ENCODE assay signal across 12 cellular contexts in the genomic region with DNA sequence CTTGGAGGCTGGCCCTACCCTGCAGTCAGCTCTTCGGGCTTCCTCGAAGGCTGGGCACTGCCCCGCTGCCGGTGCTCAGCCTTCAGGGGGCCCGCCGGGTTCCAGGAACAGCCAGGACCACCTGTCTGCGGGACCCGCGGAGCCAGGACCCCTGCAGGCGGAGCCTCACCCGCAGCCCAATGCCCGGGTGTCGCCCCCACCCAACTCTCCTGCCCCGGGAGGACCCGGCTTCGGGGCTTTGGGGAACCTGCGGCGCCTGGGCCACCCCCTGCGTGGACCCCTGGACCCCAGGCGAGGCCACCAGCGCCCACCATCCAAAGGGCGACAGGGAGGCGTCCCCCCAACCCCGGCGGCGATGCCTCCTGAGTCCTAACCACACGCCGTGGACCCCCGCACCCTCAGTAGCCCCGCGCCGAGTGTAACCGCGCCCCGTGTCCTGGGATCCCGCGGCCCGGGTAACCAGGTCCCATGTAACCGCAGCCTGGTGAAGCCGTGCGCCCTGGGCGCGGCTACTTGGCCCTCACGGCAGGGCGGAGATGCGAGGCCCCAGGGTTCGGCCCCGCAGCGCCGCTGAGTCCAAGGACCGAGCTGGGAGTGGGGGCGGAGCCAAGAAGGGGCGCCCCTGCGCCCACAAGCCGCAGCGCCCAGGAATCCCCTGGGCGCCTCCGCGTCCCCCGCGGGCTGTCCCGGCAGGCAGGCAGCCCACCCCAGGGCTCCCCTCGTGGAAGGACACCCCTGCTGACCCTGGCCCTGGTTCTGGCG. TPM values are rescaled to one million over a fixed set of nuclear protein-coding genes. Genes with fewer than 3 reads are reported as not detected.
DNase-seq lines count a peak whose midpoint lies in the region; ATAC-seq, FAIRE-seq and TF ChIP-seq lines count a peak whose summit lies in the region.
"Had no signal": no experiment of that assay in that cellular context is flagged by ENCODE, and none has a peak within 500 bp of the region (broad histone marks: within the 10 kb centered on the region; RNA-seq: fewer than 3 reads in every experiment).

No MANE protein-coding gene starts in this region.

- no peaks in the 10 kb centered on the region for H3K36me3 ChIP-seq in suprapubic skin
- no peaks in the 10 kb centered on the region for H3K36me3 ChIP-seq in CD4-positive, alpha-beta memory T cell (ENCODE audit: insufficient read depth, low read length)

- no peak for TF ChIP-seq EP300 in suprapubic skin (IDR thresholded peaks at IDR 0.05)

- intact Hi-C loops in CD4-positive, alpha-beta memory T cell (cut with micrococcal nuclease): loop anchor here (2.0 kb wide), 1 partner anchor 13 kb away; no protein-coding TSS in a partner anchor

- POLR2A ChIA-PET in CD4-positive, alpha-beta memory T cell (lab: Charles Lee; ENCODE audit: partially characterized antibody): no interaction called here

- no peak overlapping the region for H3K27ac Mint-ChIP-seq in activated T-cell treated with anti-CD3 and anti-CD28 coated beads, Interleukin-2, amount 50 U/mL, for 24 hours
- no peak overlapping the region for H3K27ac Mint-ChIP-seq in CD4-positive, alpha-beta memory T cell

- peak overlapping the region; percentile 29 for H3K4me3 Mint-ChIP-seq in activated T-cell treated with anti-CD3 and anti-CD28 coated beads, Interleukin-2, amount 50 U/mL, for 24 hours
- H3K4me3 Mint-ChIP-seq in CD4-positive, alpha-beta memory T cell: no peak overlapping the region

- TF ChIP-seq POLR2A in suprapubic skin (IDR thresholded peaks at IDR 0.05): no peak

- peak; percentile 42 for DNase-seq in activated T-cell treated with anti-CD3 and anti-CD28 coated beads, Interleukin-2, amount 50 U/mL, for 24 hours
- DNase-seq in activated T-cell treated with anti-CD3 and anti-CD28 coated beads, Interleukin-2, amount 50 U/mL, for 1 hour: no peak
- DNase-seq in cardiac fibroblast (ENCODE audit: low read depth in 2 of 2) (no peak), islet precursor cell (peak; percentile 60), suprapubic skin (ENCODE audit: low spot score in 2 of 2) (no peak), D721Med (ENCODE audit: insufficient read length, low spot score) (no peak)
- no peak for DNase-seq in CD4-positive, alpha-beta memory T cell
- DNase-seq: hypothalamus, NCI-H226, T-helper 9 cell had no signal

- no peak overlapping the region for H3K27ac ChIP-seq in suprapubic skin
- H3K27ac ChIP-seq in CD4-positive, alpha-beta memory T cell (ENCODE audit: low read depth, low read length): no peak overlapping the region

- 3% methylated on average over 12 of the region's 64 CpGs for WGBS in suprapubic skin

- H3K4me1 ChIP-seq in suprapubic skin: peaks cover 9% of the 10 kb centered on the region
- no peaks in the 10 kb centered on the region for H3K4me1 ChIP-seq in CD4-positive, alpha-beta memory T cell (ENCODE audit: insufficient read depth, low read length)

- peaks cover 3% of the 10 kb centered on the region for H3K4me1 Mint-ChIP-seq in activated T-cell treated with anti-CD3 and anti-CD28 coated beads, Interleukin-2, amount 50 U/mL, for 24 hours (ENCODE audit: low read depth)
- peaks cover 9 to 24% (median 13%) of the 10 kb centered on the region in 4 donors for H3K4me1 Mint-ChIP-seq in CD4-positive, alpha-beta memory T cell

- TF ChIP-seq CTCF in cardiac fibroblast (IDR thresholded peaks at IDR 0.05; ENCODE audit: low read depth, low read length): no peak
- TF ChIP-seq CTCF in suprapubic skin (IDR thresholded peaks at IDR 0.05): no peak
- TF ChIP-seq CTCF in D721Med (IDR thresholded peaks at IDR 0.05; ENCODE audit: insufficient read depth, missing control alignments): no peak

- CTCF ChIA-PET in CD4-positive, alpha-beta memory T cell (lab: Charles Lee; ENCODE audit: partially characterized antibody): interaction anchor here (0.9 to 1.4 kb wide), 2 partner anchors 13 to 32 kb away, joined by 3 read pairs; no protein-coding TSS in a partner anchor

- ATAC-seq in GM19452 (IDR thresholded peaks at IDR 0.05; ENCODE audit: unreplicated experiment): no peak

- no peak for FAIRE-seq in D721Med (lab: Jason Lieb, UNC)
- FAIRE-seq: GM12892 had no signal

- H3K27me3 ChIP-seq in suprapubic skin: peaks cover 35% of the 10 kb centered on the region
- no peaks in the 10 kb centered on the region for H3K27me3 ChIP-seq in CD4-positive, alpha-beta memory T cell (ENCODE audit: insufficient read depth, low read length)

- peak overlapping the region; percentile 21 to 30 for H3K4me3 ChIP-seq in cardiac fibroblast (replicated peaks in 1 of 2; ENCODE audit: low read depth in 2 of 2, low read length in 2 of 2)
- peak overlapping the region; percentile 32 for H3K4me3 ChIP-seq in suprapubic skin
- H3K4me3 ChIP-seq in CD4-positive, alpha-beta memory T cell (ENCODE audit: low read length in 2 of 2): no peak overlapping the region

- H3K36me3 Mint-ChIP-seq in activated T-cell treated with anti-CD3 and anti-CD28 coated beads, Interleukin-2, amount 50 U/mL, for 24 hours (ENCODE audit: low read depth): no peaks in the 10 kb centered on the region
- no peaks in the 10 kb centered on the region for H3K36me3 Mint-ChIP-seq in CD4-positive, alpha-beta memory T cell

- peaks cover 25% of the 10 kb centered on the region for H3K27me3 Mint-ChIP-seq in activated T-cell treated with anti-CD3 and anti-CD28 coated beads, Interleukin-2, amount 50 U/mL, for 24 hours
- peaks cover 4 to 8% of the 10 kb centered on the region in 2 donors for H3K27me3 Mint-ChIP-seq in CD4-positive, alpha-beta memory T cell

- H3K9me3 Mint-ChIP-seq in activated T-cell treated with anti-CD3 and anti-CD28 coated beads, Interleukin-2, amount 50 U/mL, for 24 hours: no peaks in the 10 kb centered on the region
- no peaks in the 10 kb centered on the region for H3K9me3 Mint-ChIP-seq in CD4-positive, alpha-beta memory T cell

- no peaks in the 10 kb centered on the region for H3K9me3 ChIP-seq in suprapubic skin
- no peaks in the 10 kb centered on the region for H3K9me3 ChIP-seq in CD4-positive, alpha-beta memory T cell (ENCODE audit: control insufficient read depth in 1 of 2, low read length in 2 of 2)

RNA-seq across cellular contexts. Expression of gene UBE2F, which starts 11.0 kb away (rescaled TPM):
- 10 to 100 TPM; 32.2 to 63.6 (median 39.7) TPM for total RNA-seq in suprapubic skin
- 10 to 100 TPM; 35.7 to 39.3 TPM for total RNA-seq in CD4-positive, alpha-beta memory T cell
- polyA plus RNA-seq in CD4-positive, alpha-beta memory T cell: 100 to 1,000 TPM in 1 of 2 donors, 10 to 100 TPM in 1; 82.4 to 116 TPM

Comparison
In these comparisons a context has a peak if more than half of its experiments do, and no peak if none do; other contexts are left out.
1. DNase-seq: peak in activated T-cell treated with anti-CD3 and anti-CD28 coated beads, Interleukin-2, amount 50 U/mL, for 24 hours (single experiment) and islet precursor cell (single experiment); none in activated T-cell treated with anti-CD3 and anti-CD28 coated beads, Interleukin-2, amount 50 U/mL, for 1 hour (single experiment), cardiac fibroblast (0 of 2), suprapubic skin (0 of 2), D721Med (single experiment) and CD4-positive, alpha-beta memory T cell (0 of 5).
2. H3K4me3 ChIP-seq: peak in cardiac fibroblast (2 of 2) and suprapubic skin (single experiment); none in CD4-positive, alpha-beta memory T cell (0 of 2).